Comparison of ENCODE assay signal across 16 cellular contexts in the genomic region with DNA sequence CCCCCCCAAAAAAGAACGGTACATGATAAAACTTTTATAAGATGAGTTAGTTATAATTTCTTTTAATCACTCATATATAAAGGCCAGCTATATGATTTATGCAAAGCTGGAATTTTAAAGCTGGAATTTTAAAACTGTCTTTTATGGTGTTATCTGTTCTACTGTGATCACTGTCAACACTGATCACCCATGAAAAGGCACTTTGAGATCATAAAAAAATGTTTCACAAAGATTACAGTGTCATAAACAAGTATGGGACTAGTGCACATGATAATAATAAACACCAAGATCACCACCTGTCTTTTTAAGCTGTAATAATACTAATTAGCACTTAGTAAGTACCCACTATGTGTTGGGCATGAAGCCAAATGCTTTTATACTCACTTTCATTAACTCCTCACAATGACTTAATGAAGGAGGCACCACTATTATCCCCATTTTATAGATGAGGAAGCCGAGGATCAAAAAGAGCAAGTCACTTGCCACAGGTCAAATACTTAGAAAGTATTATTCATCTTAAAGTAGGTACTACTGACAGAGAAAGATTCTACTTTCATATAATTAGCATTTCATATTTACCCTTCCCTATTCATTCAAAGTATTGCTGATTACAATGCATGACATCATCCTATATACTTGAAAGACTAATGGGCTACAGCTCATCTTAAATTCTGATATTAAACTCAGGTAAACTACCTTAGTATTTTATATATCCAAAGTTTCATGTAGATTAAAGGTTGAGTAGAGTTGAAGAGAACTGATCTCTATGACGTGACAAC. TPM values are rescaled to one million over a fixed set of nuclear protein-coding genes. Genes with fewer than 3 reads are reported as not detected.
A peak's percentile ranks its signal among the peaks of the same experiment; 100 is the strongest.
DNase-seq lines count a peak whose midpoint lies in the region; ATAC-seq, FAIRE-seq and TF ChIP-seq lines count a peak whose summit lies in the region.
"Had no signal": no experiment of that assay in that cellular context is flagged by ENCODE, and none has a peak within 500 bp of the region (broad histone marks: within the 10 kb centered on the region; RNA-seq: fewer than 3 reads in every experiment).

No MANE protein-coding gene starts in this region.

- no peaks in the 10 kb centered on the region for H3K9me3 ChIP-seq in IMR-90 (ENCODE audit: control insufficient read depth, insufficient read depth, low read length)
- no peaks in the 10 kb centered on the region for H3K9me3 ChIP-seq in mucosa of descending colon
- H3K9me3 ChIP-seq: HAP-1 had no signal

- H3K4me2 ChIP-seq in IMR-90 (ENCODE audit: low read depth, low read length) = no peak overlapping the region

- no peaks in the 10 kb centered on the region for H3K27me3 ChIP-seq in IMR-90 (ENCODE audit: control insufficient read depth, insufficient read depth, low read length)

- TF ChIP-seq CTCF in IMR-90 (conservative IDR thresholded peaks at IDR 0.05; ENCODE audit: low read depth, low read length) (no peak), mucosa of descending colon (IDR thresholded peaks at IDR 0.05) (no peak)

- H3K4me3 ChIP-seq in IMR-90 (ENCODE audit: insufficient read depth, low read depth, low read length) = no peak overlapping the region
- H3K4me3 ChIP-seq in mucosa of descending colon = no peak overlapping the region
- H3K4me3 ChIP-seq: HAP-1 had no signal

- no peak overlapping the region for H3K56ac ChIP-seq in IMR-90 (ENCODE audit: extremely low read depth, insufficient read depth, low read length)

- ATAC-seq in IMR-90 (ENCODE audit: low read depth) (no peak), mucosa of descending colon (peak; percentile 76), HG03460 (IDR thresholded peaks at IDR 0.05; ENCODE audit: unreplicated experiment) (no peak)
- ATAC-seq: CD8-positive, alpha-beta T cell had no signal

- H4K8ac ChIP-seq in IMR-90 (ENCODE audit: low read depth in 2 of 2, low read length in 2 of 2) = no peak overlapping the region

- BruUV-seq in IMR-90 (replicated peaks; lab: Mats Ljungman, UMichigan) = no TSS peak

- no peak overlapping the region for H2BK5ac ChIP-seq in IMR-90 (ENCODE audit: low read depth, low read length, poor library complexity, severe bottlenecking)

- 0 out of 2 replicates have a peak overlapping the region, but pooled peaks have one; percentile 1 for H3K23ac ChIP-seq in IMR-90 (ENCODE audit: low read depth, low read length)

- H4K20me1 ChIP-seq in IMR-90 (ENCODE audit: insufficient read depth, low read length) = no peaks in the 10 kb centered on the region

- no peaks in the 10 kb centered on the region for H3K79me1 ChIP-seq in IMR-90 (ENCODE audit: low read depth in 1 of 2, low read length in 2 of 2)

- H2BK15ac ChIP-seq in IMR-90 (ENCODE audit: low read depth, low read length) = peak overlapping the region; percentile 10; the same call in 1 of the 3 replicates

- intact Hi-C loops in IMR-90 (cut with micrococcal nuclease) = no loop called here
- intact Hi-C loops in mucosa of descending colon (cut with DNase I, micrococcal nuclease) = no loop called here

- H2AK9ac ChIP-seq in IMR-90 (replicated peaks; ENCODE audit: low read depth, low read length, poor library complexity) = no peak overlapping the region

- TF ChIP-seq RAD21 in IMR-90 (IDR thresholded peaks at IDR 0.05; ENCODE audit: low read length) = no peak

- H2AK5ac ChIP-seq in IMR-90 (ENCODE audit: low read depth, low read length) = peak overlapping the region; percentile 56; the same call in 1 of the 2 replicates

- no peak overlapping the region for H2AFZ ChIP-seq in IMR-90 (replicated peaks; ENCODE audit: low read length, poor library complexity)

- H3K36me3 ChIP-seq in IMR-90 (ENCODE audit: control insufficient read depth, insufficient read depth, low read length) (no peaks in the 10 kb centered on the region; the same call in 1 of the 2 replicates), mucosa of descending colon (ENCODE audit: low read depth) (no peaks in the 10 kb centered on the region)
- H3K36me3 ChIP-seq: HAP-1 had no signal

- H4K91ac ChIP-seq in IMR-90 (ENCODE audit: insufficient read depth, low read depth, low read length) = no peak overlapping the region

- H3K18ac ChIP-seq in IMR-90 (ENCODE audit: low read depth, low read length) = no peak overlapping the region

- CTCF ChIA-PET in IMR-90 (lab: Yijun Ruan, JAX) = interaction anchor here (0.7 kb wide), 1 partner anchor 91 kb away, joined by 4 read pairs; no protein-coding TSS in a partner anchor

- H2BK20ac ChIP-seq in IMR-90 (ENCODE audit: low read depth, low read length) = no peak overlapping the region

- dilution Hi-C loops in IMR-90 (cut with HindIII; ENCODE audit: low sequenced_read_pairs, unreplicated experiment) = no loop called here

- H3K27ac ChIP-seq in IMR-90 (ENCODE audit: insufficient read depth, low read length) = no peak overlapping the region
- H3K27ac ChIP-seq: HL-60 had no signal

- H3K14ac ChIP-seq in IMR-90 (replicated peaks; ENCODE audit: low read depth, low read length) = no peak overlapping the region

- no CpG with 5 or more reads among the region's 3 CpGs for WGBS in IMR-90 (ENCODE audit: extremely low coverage in 2 of 2, insufficient read length in 1 of 2), 2 experiments

- H2BK120ac ChIP-seq in IMR-90 (ENCODE audit: low read depth, low read length) = no peak overlapping the region; the same call in 1 of the 2 replicates

- H3K4ac ChIP-seq in IMR-90 (ENCODE audit: low read depth, low read length) = peak overlapping the region; percentile 48

- no peak for TF ChIP-seq POLR2A in IMR-90 (IDR thresholded peaks at IDR 0.05; ENCODE audit: low read depth, low read length)
- no peak for TF ChIP-seq POLR2A in erythroblast (IDR thresholded peaks at IDR 0.05; ENCODE audit: low read length)

- peak; percentile 69 for FAIRE-seq in colon (lab: Jason Lieb, UNC)
- FAIRE-seq: H1 had no signal

- DNase-seq in NCI-H748 (lab: John Stamatoyannopoulos, UW; ENCODE audit: unreplicated experiment) = peak; percentile 57
- DNase-seq in NCI-H748 treated with DMSO at 0.1 percent for 48 hours (lab: John Stamatoyannopoulos, UW) = no peak
- no peak for DNase-seq in IMR-90
- DNase-seq in mucosa of descending colon = no peak
- no peak for DNase-seq in UCSD-AML1 (lab: John Stamatoyannopoulos, UW; ENCODE audit: unreplicated experiment)
- DNase-seq in erythroblast (lab: John Stamatoyannopoulos, UW) = no peak
- DNase-seq: C1 segment of cervical spinal cord; CD8-positive, alpha-beta T cell; COR-L47; GF-D8; HFFc6 had no signal

- H4K5ac ChIP-seq in IMR-90 (ENCODE audit: low read depth, low read length) = no peak overlapping the region

- H3K4me1 ChIP-seq in IMR-90 (ENCODE audit: control insufficient read depth, insufficient read depth, low read length) = peaks cover 7% of the 10 kb centered on the region
- H3K4me1 ChIP-seq in mucosa of descending colon (ENCODE audit: low read depth) = peaks cover 24% of the 10 kb centered on the region
- H3K4me1 ChIP-seq: HAP-1 had no signal

- H3K9me1 ChIP-seq in IMR-90 (ENCODE audit: insufficient read depth, low read length) = no peaks in the 10 kb centered on the region

- in situ Hi-C loops in IMR-90 (cut with MboI; ENCODE audit: low sequenced_read_pairs) = no loop called here

- no peak overlapping the region for H3K9ac ChIP-seq in IMR-90 (ENCODE audit: low read depth, low read length)

- POLR2A ChIA-PET in IMR-90 (lab: Charles Lee; ENCODE audit: unreplicated experiment) = no interaction called here

TF ChIP-seq in IMR-90, 13 proteins besides CTCF, POLR2A, EP300 and RAD21:
- TF ChIP-seq MAFK (IDR thresholded peaks at IDR 0.05; ENCODE audit: low read depth, low read length) (no peak), MXI1 (IDR thresholded peaks at IDR 0.05; ENCODE audit: borderline replicate concordance, low read depth, low read length) (no peak), MAZ (IDR thresholded peaks at IDR 0.05; ENCODE audit: borderline replicate concordance, low read depth, low read length) (no peak), CHD1 (IDR thresholded peaks at IDR 0.05; ENCODE audit: low read depth, low read length) (no peak), RCOR1 (IDR thresholded peaks at IDR 0.05; ENCODE audit: insufficient replicate concordance, low read length) (no peak), FOS (IDR thresholded peaks at IDR 0.05; ENCODE audit: low read depth, low read length) (no peak), CEBPB (IDR thresholded peaks at IDR 0.05; ENCODE audit: low read depth, low read length) (no peak), RFX5 (IDR thresholded peaks at IDR 0.05; ENCODE audit: low read depth, low read length) (no peak), NFE2L2 (IDR thresholded peaks at IDR 0.05; ENCODE audit: low read depth, low read length) (no peak), BHLHE40 (IDR thresholded peaks at IDR 0.05; ENCODE audit: low read depth, low read length) (no peak), SMC3 (IDR thresholded peaks at IDR 0.05; ENCODE audit: low read depth, low read length) (no peak)
- TF ChIP-seq, protein P1, sequence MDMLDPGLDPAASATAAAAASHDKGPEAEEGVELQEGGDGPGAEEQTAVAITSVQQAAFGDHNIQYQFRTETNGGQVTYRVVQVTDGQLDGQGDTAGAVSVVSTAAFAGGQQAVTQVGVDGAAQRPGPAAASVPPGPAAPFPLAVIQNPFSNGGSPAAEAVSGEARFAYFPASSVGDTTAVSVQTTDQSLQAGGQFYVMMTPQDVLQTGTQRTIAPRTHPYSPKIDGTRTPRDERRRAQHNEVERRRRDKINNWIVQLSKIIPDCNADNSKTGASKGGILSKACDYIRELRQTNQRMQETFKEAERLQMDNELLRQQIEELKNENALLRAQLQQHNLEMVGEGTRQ (IDR thresholded peaks at IDR 0.05; ENCODE audit: low read depth, low read length) = no peak
- TF ChIP-seq, protein P2, sequence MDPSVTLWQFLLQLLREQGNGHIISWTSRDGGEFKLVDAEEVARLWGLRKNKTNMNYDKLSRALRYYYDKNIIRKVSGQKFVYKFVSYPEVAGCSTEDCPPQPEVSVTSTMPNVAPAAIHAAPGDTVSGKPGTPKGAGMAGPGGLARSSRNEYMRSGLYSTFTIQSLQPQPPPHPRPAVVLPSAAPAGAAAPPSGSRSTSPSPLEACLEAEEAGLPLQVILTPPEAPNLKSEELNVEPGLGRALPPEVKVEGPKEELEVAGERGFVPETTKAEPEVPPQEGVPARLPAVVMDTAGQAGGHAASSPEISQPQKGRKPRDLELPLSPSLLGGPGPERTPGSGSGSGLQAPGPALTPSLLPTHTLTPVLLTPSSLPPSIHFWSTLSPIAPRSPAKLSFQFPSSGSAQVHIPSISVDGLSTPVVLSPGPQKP (IDR thresholded peaks at IDR 0.05; ENCODE audit: borderline replicate concordance, low read depth, low read length) = no peak

RNA-seq across cellular contexts. Expression of a gene that starts 8.3 kb away (rescaled TPM):
- total RNA-seq in IMR-90 (2012; rRNA removed) (15.2 and 18.9 TPM in 2 replicates), mucosa of descending colon (1 to 10 TPM; 5.8 to 8.0 (median 6.9) TPM)
- 8.8 and 8.9 TPM in 2 replicates for polyA plus RNA-seq in IMR-90 (2012; rRNA removed)
- 3.7 and 4.9 TPM in 2 replicates for polyA plus RNA-seq in IMR-90 (2012; cell fraction: cytosol; rRNA removed)
- polyA plus RNA-seq in IMR-90 (2012; cell fraction: nucleus; rRNA removed; ENCODE audit: low replicate concordance) = 3.6 and 19.2 TPM in 2 replicates
- total RNA-seq: CD8-positive, alpha-beta T cell had no signal
